ENCODE assay signal across 40 cellular contexts in the genomic region with DNA sequence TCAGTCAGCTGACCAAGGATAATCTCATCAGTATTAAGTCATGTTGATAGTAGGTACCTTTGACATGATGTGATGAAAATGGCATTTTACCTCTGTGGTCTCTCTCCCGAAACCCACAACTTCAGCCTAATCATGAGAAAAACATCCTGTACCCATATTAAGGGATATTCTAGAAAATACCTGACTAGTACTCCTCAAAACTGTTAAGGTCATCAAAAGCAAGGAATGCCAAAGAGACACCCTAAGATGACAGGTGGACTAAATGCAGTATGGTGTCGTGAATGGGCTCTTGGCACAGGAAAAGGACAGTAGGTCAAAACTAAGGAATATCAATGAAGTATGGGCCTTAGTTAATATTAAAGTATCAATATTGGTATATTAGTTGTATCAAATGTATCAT.
"Had no signal": no experiment of that assay in that cellular context is flagged by ENCODE, and none has a peak within 500 bp of the region (broad histone marks: within the 10 kb centered on the region; RNA-seq: fewer than 3 reads in every experiment).

No MANE protein-coding gene starts in this region.

- H3K9me3 Mint-ChIP-seq: activated naive CD4-positive, alpha-beta T cell treated with anti-CD3 and anti-CD28 coated beads, Interleukin-2, amount 10 ng/mL, durations not matched to agents 7 days and 5 days; activated naive CD4-positive, alpha-beta T cell treated with anti-CD3 and anti-CD28 coated beads, Interleukin-2, amount 50 U/mL, for 24 hours; activated naive CD4-positive, alpha-beta T cell treated with anti-CD3 and anti-CD28 coated beads, Interleukin-2, amount 50 U/mL, for 72 hours; activated naive CD8-positive, alpha-beta T cell treated with anti-CD3 and anti-CD28 coated beads for 36 hours; activated naive CD8-positive, alpha-beta T cell treated with anti-CD3 and anti-CD28 coated beads, Interleukin-2, amount 10 ng/mL, durations not matched to agents 7 days and 5 days; activated naive CD8-positive, alpha-beta T cell treated with anti-CD3 and anti-CD28 coated beads, Interleukin-2, amount 50 U/mL, for 24 hours; activated T-cell treated with anti-CD3 and anti-CD28 coated beads, Interleukin-2, amount 50 U/mL, for 24 hours; activated T-helper 1 cell treated with anti-CD3 and anti-CD28 coated beads, Interleukin-12 subunit alpha, Interleukin-12 subunit beta, Interleukin-2, Interleukin-4 antibody, amounts not matched to agents 30 ng/mL and 10 ng/mL and 1 ng/mL, durations not matched to agents 14 hours and 24 hours and 36 hours; activated T-helper 2 cell treated with anti-CD3 and anti-CD28 coated beads, Interferon-gamma antibody, Interleukin-2, Interleukin-4, amounts not matched to agents 10 μg/mL and 5 μg/mL and 100 μg/mL, durations not matched to agents 14 hours and 24 hours and 36 hours had no signal

- H3K27me3 ChIP-seq: adrenal gland, ascending aorta, body of pancreas, brain microvascular endothelial cell, breast epithelium, cardiac muscle cell had no signal

- H3K4me1 ChIP-seq: ascending aorta had no signal

- ATAC-seq: activated naive CD4-positive, alpha-beta T cell treated with anti-CD3 and anti-CD28 coated beads, Interleukin-2, amount 50 U/mL, for 72 hours; activated naive CD8-positive, alpha-beta T cell treated with anti-CD3 and anti-CD28 coated beads, Interleukin-2, amount 50 U/mL, for 24 hours; activated T-cell treated with anti-CD3 and anti-CD28 coated beads, Interleukin-2, amount 50 U/mL, for 4 hours; activated T-cell treated with anti-CD3 and anti-CD28 coated beads, Interleukin-2, amount 50 U/mL, for 72 hours; activated T-helper 17 cell treated with anti-CD3 and anti-CD28 coated beads, Interleukin-2, amount 50 U/mL, for 72 hours; body of pancreas had no signal

- DNase-seq: activated effector memory CD4-positive, alpha-beta T cell treated with anti-CD3 and anti-CD28 coated beads, Interleukin-2, amount 50 U/mL, for 16 hours; activated effector memory CD4-positive, alpha-beta T cell treated with Interleukin-2 at 50 U/mL for 16 hours; activated gamma-delta T cell; activated gamma-delta T cell treated with Interleukin-2 at 50 U/mL for 16 hours; activated naive CD4-positive, alpha-beta T cell; activated naive CD4-positive, alpha-beta T cell treated with anti-CD3 and anti-CD28 coated beads for 36 hours; activated naive CD4-positive, alpha-beta T cell treated with anti-CD3 and anti-CD28 coated beads, Interleukin-2, amount 10 ng/mL, durations not matched to agents 7 days and 5 days; activated naive CD4-positive, alpha-beta T cell treated with anti-CD3 and anti-CD28 coated beads, Interleukin-2, amount 50 U/mL, for 16 hours; activated naive CD4-positive, alpha-beta T cell treated with Interleukin-2 at 50 U/mL for 16 hours; activated naive CD8-positive, alpha-beta T cell treated with anti-CD3 and anti-CD28 coated beads for 36 hours; activated naive CD8-positive, alpha-beta T cell treated with anti-CD3 and anti-CD28 coated beads, Interleukin-2, amount 10 ng/mL, durations not matched to agents 7 days and 5 days; activated naive CD8-positive, alpha-beta T cell treated with anti-CD3 and anti-CD28 coated beads, Interleukin-2, amount 50 U/mL, for 24 hours; activated T-cell treated with anti-CD3 and anti-CD28 coated beads, Interleukin-2, amount 50 U/mL, for 1 hour; activated T-cell treated with anti-CD3 and anti-CD28 coated beads, Interleukin-2, amount 50 U/mL, for 24 hours; activated T-cell treated with anti-CD3 and anti-CD28 coated beads, Interleukin-2, amount 50 U/mL, for 4 hours; activated T-cell treated with anti-CD3 and anti-CD28 coated beads, Interleukin-2, amount 50 U/mL, for 48 hours; activated T-cell treated with anti-CD3 and anti-CD28 coated beads, Interleukin-2, amount 50 U/mL, for 72 hours; adrenal gland; amniotic stem cell; amygdala; anterior cingulate cortex; aorta; body of pancreas; brain microvascular endothelial cell; caudate nucleus; central memory CD4-positive, alpha-beta T cell; cerebellar nuclear complex had no signal

- H3K27me3 Mint-ChIP-seq: activated naive CD4-positive, alpha-beta T cell treated with anti-CD3 and anti-CD28 coated beads, Interleukin-2, amount 10 ng/mL, durations not matched to agents 7 days and 5 days; activated naive CD4-positive, alpha-beta T cell treated with anti-CD3 and anti-CD28 coated beads, Interleukin-2, amount 50 U/mL, for 24 hours; activated naive CD8-positive, alpha-beta T cell treated with anti-CD3 and anti-CD28 coated beads for 36 hours; activated naive CD8-positive, alpha-beta T cell treated with anti-CD3 and anti-CD28 coated beads, Interleukin-2, amount 10 ng/mL, durations not matched to agents 7 days and 5 days; activated naive CD8-positive, alpha-beta T cell treated with anti-CD3 and anti-CD28 coated beads, Interleukin-2, amount 50 U/mL, for 24 hours; activated T-cell treated with anti-CD3 and anti-CD28 coated beads, Interleukin-2, amount 50 U/mL, for 24 hours; activated T-helper 17 cell treated with anti-CD3 and anti-CD28 coated beads, Interleukin-2, amount 50 U/mL, for 72 hours; brain; central memory CD8-positive, alpha-beta T cell had no signal

- FAIRE-seq: astrocyte, bronchial epithelial cell had no signal

- H3K27ac Mint-ChIP-seq: activated naive CD4-positive, alpha-beta T cell treated with anti-CD3 and anti-CD28 coated beads for 36 hours; activated naive CD4-positive, alpha-beta T cell treated with anti-CD3 and anti-CD28 coated beads, Interleukin-2, amount 10 ng/mL, durations not matched to agents 7 days and 5 days; activated naive CD4-positive, alpha-beta T cell treated with anti-CD3 and anti-CD28 coated beads, Interleukin-2, amount 50 U/mL, for 24 hours; activated naive CD4-positive, alpha-beta T cell treated with anti-CD3 and anti-CD28 coated beads, Interleukin-2, amount 50 U/mL, for 72 hours; activated naive CD8-positive, alpha-beta T cell; activated naive CD8-positive, alpha-beta T cell treated with anti-CD3 and anti-CD28 coated beads for 36 hours; activated naive CD8-positive, alpha-beta T cell treated with anti-CD3 and anti-CD28 coated beads, Interleukin-2, amount 10 ng/mL, durations not matched to agents 7 days and 5 days; activated naive CD8-positive, alpha-beta T cell treated with anti-CD3 and anti-CD28 coated beads, Interleukin-2, amount 50 U/mL, for 24 hours; activated T-cell treated with anti-CD3 and anti-CD28 coated beads, Interleukin-2, amount 50 U/mL, for 24 hours; activated T-cell treated with anti-CD3 and anti-CD28 coated beads, Interleukin-2, amount 50 U/mL, for 72 hours; activated T-helper 1 cell treated with anti-CD3 and anti-CD28 coated beads, Interleukin-12 subunit alpha, Interleukin-12 subunit beta, Interleukin-2, Interleukin-4 antibody, amounts not matched to agents 30 ng/mL and 10 ng/mL and 1 ng/mL, durations not matched to agents 14 hours and 24 hours and 36 hours; activated T-helper 17 cell treated with anti-CD3 and anti-CD28 coated beads, Interleukin-2, amount 50 U/mL, for 72 hours; activated T-helper 2 cell treated with anti-CD3 and anti-CD28 coated beads, Interferon-gamma antibody, Interleukin-2, Interleukin-4, amounts not matched to agents 10 μg/mL and 5 μg/mL and 100 μg/mL, durations not matched to agents 14 hours and 24 hours and 36 hours; brain had no signal

- H3K4me1 Mint-ChIP-seq: activated naive CD4-positive, alpha-beta T cell treated with anti-CD3 and anti-CD28 coated beads, Interleukin-2, amount 10 ng/mL, durations not matched to agents 7 days and 5 days; activated naive CD4-positive, alpha-beta T cell treated with anti-CD3 and anti-CD28 coated beads, Interleukin-2, amount 50 U/mL, for 24 hours; activated naive CD8-positive, alpha-beta T cell treated with anti-CD3 and anti-CD28 coated beads for 36 hours; activated naive CD8-positive, alpha-beta T cell treated with anti-CD3 and anti-CD28 coated beads, Interleukin-2, amount 50 U/mL, for 24 hours; central memory CD8-positive, alpha-beta T cell had no signal

- H3K9me3 ChIP-seq: adrenal gland, ascending aorta, body of pancreas, breast epithelium had no signal

- H3K27ac ChIP-seq: adrenal gland, ascending aorta, body of pancreas, brain microvascular endothelial cell, breast epithelium, cardiac muscle cell had no signal

- H3K36me3 ChIP-seq: adrenal gland, ascending aorta, brain microvascular endothelial cell, breast epithelium, cardiac muscle cell had no signal

- H3K4me3 ChIP-seq: adrenal gland, ascending aorta, body of pancreas, breast epithelium, cardiac muscle cell had no signal

- H3K4me3 Mint-ChIP-seq: activated naive CD4-positive, alpha-beta T cell treated with anti-CD3 and anti-CD28 coated beads for 36 hours; activated naive CD4-positive, alpha-beta T cell treated with anti-CD3 and anti-CD28 coated beads, Interleukin-2, amount 10 ng/mL, durations not matched to agents 7 days and 5 days; activated naive CD4-positive, alpha-beta T cell treated with anti-CD3 and anti-CD28 coated beads, Interleukin-2, amount 50 U/mL, for 24 hours; activated naive CD8-positive, alpha-beta T cell; activated naive CD8-positive, alpha-beta T cell treated with anti-CD3 and anti-CD28 coated beads for 36 hours; activated naive CD8-positive, alpha-beta T cell treated with anti-CD3 and anti-CD28 coated beads, Interleukin-2, amount 10 ng/mL, durations not matched to agents 7 days and 5 days; activated naive CD8-positive, alpha-beta T cell treated with anti-CD3 and anti-CD28 coated beads, Interleukin-2, amount 50 U/mL, for 24 hours; activated T-cell treated with anti-CD3 and anti-CD28 coated beads, Interleukin-2, amount 50 U/mL, for 24 hours; activated T-cell treated with anti-CD3 and anti-CD28 coated beads, Interleukin-2, amount 50 U/mL, for 4 hours; activated T-cell treated with anti-CD3 and anti-CD28 coated beads, Interleukin-2, amount 50 U/mL, for 72 hours; activated T-helper 1 cell treated with anti-CD3 and anti-CD28 coated beads, Interleukin-12 subunit alpha, Interleukin-12 subunit beta, Interleukin-2, Interleukin-4 antibody, amounts not matched to agents 30 ng/mL and 10 ng/mL and 1 ng/mL, durations not matched to agents 14 hours and 24 hours and 36 hours; activated T-helper 17 cell treated with anti-CD3 and anti-CD28 coated beads, Interleukin-2, amount 50 U/mL, for 72 hours; brain; central memory CD8-positive, alpha-beta T cell had no signal

- H3K36me3 Mint-ChIP-seq: activated naive CD4-positive, alpha-beta T cell treated with anti-CD3 and anti-CD28 coated beads, Interleukin-2, amount 10 ng/mL, durations not matched to agents 7 days and 5 days; activated naive CD4-positive, alpha-beta T cell treated with anti-CD3 and anti-CD28 coated beads, Interleukin-2, amount 50 U/mL, for 72 hours; activated naive CD8-positive, alpha-beta T cell treated with anti-CD3 and anti-CD28 coated beads for 36 hours; activated naive CD8-positive, alpha-beta T cell treated with anti-CD3 and anti-CD28 coated beads, Interleukin-2, amount 10 ng/mL, durations not matched to agents 7 days and 5 days; brain had no signal
